Comparison of ENCODE assay signal across 17 cellular contexts in genomic region chr5:151461312-151461711, GRCh38. TPM values are rescaled to one million over a fixed set of nuclear protein-coding genes. Genes with fewer than 3 reads are reported as not detected.
A peak's percentile ranks its signal among the peaks of the same experiment; 100 is the strongest.
DNase-seq lines count a peak whose midpoint lies in the region; ATAC-seq and TF ChIP-seq lines count a peak whose summit lies in the region.
"Had no signal": no experiment of that assay in that cellular context is flagged by ENCODE, and none has a peak within 500 bp of the region (broad histone marks: within the 10 kb centered on the region; RNA-seq: fewer than 3 reads in every experiment).

No MANE protein-coding gene starts in this region.

- H3K36me3 ChIP-seq in heart right ventricle, result peaks cover 0 to 76% (median 6%) of the 10 kb centered on the region in 9 donors

- H3K4me3 ChIP-seq in heart right ventricle, result no peak overlapping the region
- H3K4me3 ChIP-seq: BLaER1, left lung had no signal

- ATAC-seq in GM18502 (IDR thresholded peaks at IDR 0.05; ENCODE audit: poor library complexity, unreplicated experiment) (peak; percentile 100), GM19452 (IDR thresholded peaks at IDR 0.05; ENCODE audit: unreplicated experiment) (peak; percentile 93), HG02852 (IDR thresholded peaks at IDR 0.05; ENCODE audit: unreplicated experiment) (peak; percentile 99), HG03469 (IDR thresholded peaks at IDR 0.05; ENCODE audit: unreplicated experiment) (peak; percentile 96), heart right ventricle (no peak)
- ATAC-seq: foreskin keratinocyte, left lung had no signal

- no peaks in the 10 kb centered on the region for H3K9me3 ChIP-seq in heart right ventricle
- H3K9me3 ChIP-seq: BLaER1, left lung, neutrophil, SK-N-SH had no signal

- intact Hi-C loops in heart right ventricle (cut with DNase I), result no loop called here

- H3K27me3 ChIP-seq in heart right ventricle, result no peaks in the 10 kb centered on the region
- H3K27me3 ChIP-seq: BLaER1, foreskin keratinocyte, left lung, neutrophil had no signal

- H3K27ac ChIP-seq in heart right ventricle, result no peak overlapping the region
- H3K27ac ChIP-seq: BLaER1, foreskin keratinocyte, left lung, neutrophil had no signal

- DNase-seq in heart right ventricle (no peak), EL (no peak), SW 1271 (lab: John Stamatoyannopoulos, UW) (no peak)
- DNase-seq in activated CD4-positive, alpha-beta T cell treated with anti-CD3 and anti-CD28 coated beads for 4 hours, result no peak
- DNase-seq: activated CD4-positive, alpha-beta T cell treated with anti-CD3 and anti-CD28 coated beads, Interleukin-2, amount 10 ng/mL, durations not matched to agents 7 days and 5 days; foreskin keratinocyte; left lung; NCI-H1048; SK-N-SH; stimulated activated CD4-positive, alpha-beta T cell treated with anti-CD3 and anti-CD28 coated beads, Interleukin-15, amount 100 ng/mL, for 24 hours; stimulated activated naive CD4-positive, alpha-beta T cell had no signal

- no peak for TF ChIP-seq CTCF in heart right ventricle (IDR thresholded peaks at IDR 0.05)

- H3K4me1 ChIP-seq in heart right ventricle, result peaks cover 0 to 3% (median 0%) of the 10 kb centered on the region in 9 donors
- H3K4me1 ChIP-seq: BLaER1, foreskin keratinocyte, left lung had no signal

- WGBS in heart right ventricle, 2 donors, result 75 to 93% methylated on average over 3 of the region's 3 CpGs

RNA-seq across cellular contexts. Expression of gene SLC36A1, which starts 13.9 kb away (rescaled TPM):
- 10 to 100 TPM in 1 of 10 donors, 1 to 10 TPM in 8, under 1 TPM in 1; 0.94 to 15.3 (median 2.7) TPM for total RNA-seq in heart right ventricle
- 1 to 10 TPM; 1.7 to 2.6 TPM for polyA plus RNA-seq in heart right ventricle

Comparison
In these comparisons a context has a peak if more than half of its experiments do, and no peak if none do; other contexts are left out.
1. ATAC-seq: peak in GM18502 (single experiment), GM19452 (single experiment), HG02852 (single experiment) and HG03469 (single experiment); none in heart right ventricle (0 of 8).